ENCODE assay signal across 8 cellular contexts in the genomic region with DNA sequence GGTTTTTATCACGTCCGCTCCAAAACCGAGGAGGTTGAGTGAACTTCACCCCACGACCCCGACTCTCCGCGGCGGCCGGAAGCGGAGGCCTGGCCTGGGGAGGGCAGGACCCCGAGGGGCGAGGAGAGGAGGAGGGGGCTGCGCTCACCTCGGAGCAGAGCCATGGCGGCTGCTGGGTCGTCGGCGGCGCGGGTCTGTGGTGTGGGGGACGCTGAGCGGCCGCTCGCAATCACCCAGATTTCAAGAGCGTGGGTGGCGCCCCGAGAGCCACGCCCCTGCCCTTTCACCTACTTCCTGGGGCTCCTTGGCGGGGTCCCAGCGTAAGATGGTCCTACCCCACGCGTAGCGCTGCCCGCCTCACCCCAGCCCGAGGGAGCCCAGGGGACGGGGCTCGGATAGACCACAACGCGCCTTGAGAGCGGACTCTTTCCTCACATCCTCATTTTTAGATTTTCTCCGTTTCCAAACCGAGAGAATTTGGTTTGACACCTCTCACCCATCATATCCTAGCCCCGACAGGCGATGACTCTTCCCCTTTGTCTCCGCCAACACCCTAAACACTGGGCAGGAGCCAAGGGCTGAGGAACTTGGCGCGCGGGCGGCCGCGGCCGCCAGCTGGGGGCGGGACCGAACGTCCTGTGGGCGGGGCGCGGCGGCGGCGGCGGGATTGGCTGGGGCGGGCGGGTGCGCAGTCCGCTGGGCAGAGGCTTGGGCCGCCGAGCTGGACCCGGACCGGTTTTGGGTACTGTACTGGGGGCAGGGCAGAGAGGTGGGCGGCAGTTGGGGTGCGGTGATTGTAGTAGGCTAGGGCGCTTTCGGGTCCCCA. TPM values are rescaled to one million over a fixed set of nuclear protein-coding genes. Genes with fewer than 3 reads are reported as not detected.
DNase-seq lines count a peak whose midpoint lies in the region; ATAC-seq lines count a peak whose summit lies in the region.

Gene ACAA2, minus strand, starts transcription at position 213 of the 826 bp plus-strand sequence. Its CDS starts 49 bp downstream, at position 164.

- POLR2A ChIA-PET in naive thymus-derived CD8-positive, alpha-beta T cell (lab: Charles Lee), result interaction anchor here (0.6 to 0.9 kb wide), 4 partner anchors 9 to 1115 kb away, joined by 3 to 5 read pairs (median 3); partner anchors contain the start of genes C18orf32 and SMAD7

- H3K27ac Mint-ChIP-seq in activated T-helper 1 cell treated with anti-CD3 and anti-CD28 coated beads, Interleukin-12 subunit alpha, Interleukin-12 subunit beta, Interleukin-2, Interleukin-4 antibody, amounts not matched to agents 30 ng/mL and 10 ng/mL and 1 ng/mL, durations not matched to agents 14 hours and 24 hours and 36 hours, result peak within 1 kb of the TSS; percentile 98
- peak within 1 kb of the TSS; percentile 90 to 98 (median 98) for H3K27ac Mint-ChIP-seq in naive thymus-derived CD8-positive, alpha-beta T cell

- H3K9me3 Mint-ChIP-seq in activated T-helper 1 cell treated with anti-CD3 and anti-CD28 coated beads, Interleukin-12 subunit alpha, Interleukin-12 subunit beta, Interleukin-2, Interleukin-4 antibody, amounts not matched to agents 30 ng/mL and 10 ng/mL and 1 ng/mL, durations not matched to agents 14 hours and 24 hours and 36 hours, result peaks cover 15% of the 10 kb centered on the region
- peaks cover 0 to 17% (median 8%) of the 10 kb centered on the region in 9 donors for H3K9me3 Mint-ChIP-seq in naive thymus-derived CD8-positive, alpha-beta T cell

- H3K36me3 Mint-ChIP-seq in activated T-helper 1 cell treated with anti-CD3 and anti-CD28 coated beads, Interleukin-12 subunit alpha, Interleukin-12 subunit beta, Interleukin-2, Interleukin-4 antibody, amounts not matched to agents 30 ng/mL and 10 ng/mL and 1 ng/mL, durations not matched to agents 14 hours and 24 hours and 36 hours (ENCODE audit: low read depth), result peaks cover 37% of the 10 kb centered on the region
- H3K36me3 Mint-ChIP-seq in naive thymus-derived CD8-positive, alpha-beta T cell, result peaks cover 11 to 14% (median 13%) of the 10 kb centered on the region in 3 donors

- in situ Hi-C loops in KBM-7 (cut with MboI; ENCODE audit: low pct_unique_long_range_greater_than_20kb, low sequenced_read_pairs), result no loop called here

- peaks cover 61% of the 10 kb centered on the region for H3K4me1 Mint-ChIP-seq in activated T-helper 1 cell treated with anti-CD3 and anti-CD28 coated beads, Interleukin-12 subunit alpha, Interleukin-12 subunit beta, Interleukin-2, Interleukin-4 antibody, amounts not matched to agents 30 ng/mL and 10 ng/mL and 1 ng/mL, durations not matched to agents 14 hours and 24 hours and 36 hours (ENCODE audit: low read depth)
- H3K4me1 Mint-ChIP-seq in naive thymus-derived CD8-positive, alpha-beta T cell, result peaks cover 35 to 67% (median 60%) of the 10 kb centered on the region in 4 donors

- H3K4me3 Mint-ChIP-seq in activated T-helper 1 cell treated with anti-CD3 and anti-CD28 coated beads, Interleukin-12 subunit alpha, Interleukin-12 subunit beta, Interleukin-2, Interleukin-4 antibody, amounts not matched to agents 30 ng/mL and 10 ng/mL and 1 ng/mL, durations not matched to agents 14 hours and 24 hours and 36 hours, result peak within 1 kb of the TSS; percentile 97
- H3K4me3 Mint-ChIP-seq in naive thymus-derived CD8-positive, alpha-beta T cell, result peak within 1 kb of the TSS; percentile 92 to 100 (median 98)

- DNase-seq in DMS79 (lab: John Stamatoyannopoulos, UW) (peak; percentile 77), KBM-7 (peak; percentile 84), RPMI7951 (ENCODE audit: low read depth) (peak; percentile 83), fibroblast of gingiva (ENCODE audit: low read depth) (peak; percentile 89)
- DNase-seq in activated T-helper 1 cell treated with anti-CD3 and anti-CD28 coated beads, Interleukin-12 subunit alpha, Interleukin-12 subunit beta, Interleukin-2, Interleukin-4 antibody, amounts not matched to agents 30 ng/mL and 10 ng/mL and 1 ng/mL, durations not matched to agents 14 hours and 24 hours and 36 hours (ENCODE audit: low spot score), result peak; percentile 80
- peak; percentile 44 to 83 (median 68) for DNase-seq in naive thymus-derived CD8-positive, alpha-beta T cell
- DNase-seq in stimulated activated naive CD4-positive, alpha-beta T cell treated with Interleukin-2 at 50 U/mL for 16 hours (lab: John Stamatoyannopoulos, UW), result peak; percentile 81

- H3K27me3 Mint-ChIP-seq in activated T-helper 1 cell treated with anti-CD3 and anti-CD28 coated beads, Interleukin-12 subunit alpha, Interleukin-12 subunit beta, Interleukin-2, Interleukin-4 antibody, amounts not matched to agents 30 ng/mL and 10 ng/mL and 1 ng/mL, durations not matched to agents 14 hours and 24 hours and 36 hours (ENCODE audit: insufficient read depth), result no peaks in the 10 kb centered on the region
- no peaks in the 10 kb centered on the region for H3K27me3 Mint-ChIP-seq in naive thymus-derived CD8-positive, alpha-beta T cell

- ATAC-seq in GM21723 (IDR thresholded peaks at IDR 0.05; ENCODE audit: unreplicated experiment), result peak; percentile 84
- ATAC-seq in naive thymus-derived CD8-positive, alpha-beta T cell, result peak; percentile 83

- intact Hi-C loops in activated T-helper 1 cell treated with anti-CD3 and anti-CD28 coated beads, Interleukin-12 subunit alpha, Interleukin-12 subunit beta, Interleukin-2, Interleukin-4 antibody, amounts not matched to agents 30 ng/mL and 10 ng/mL and 1 ng/mL, durations not matched to agents 14 hours and 24 hours and 36 hours (cut with micrococcal nuclease), result loop anchor here (1.0 to 10.0 kb wide), 18 partner anchors 17 to 1679 kb away; partner anchors contain the start of genes CFAP53, DYM, MBD1 and MEX3C

RNA-seq across cellular contexts. Expression of gene ACAA2, which starts in this region (rescaled TPM):
- total RNA-seq in RPMI7951 (2014; rRNA removed; shearing (Covaris generic)), result 52.9 and 57.1 TPM in 2 replicates
- 74.3 and 74.6 TPM in 2 replicates for total RNA-seq in activated T-helper 1 cell treated with anti-CD3 and anti-CD28 coated beads, Interleukin-12 subunit alpha, Interleukin-12 subunit beta, Interleukin-2, Interleukin-4 antibody, amounts not matched to agents 30 ng/mL and 10 ng/mL and 1 ng/mL, durations not matched to agents 14 hours and 24 hours and 36 hours
- 10 to 100 TPM; 27.2 to 27.5 TPM for total RNA-seq in naive thymus-derived CD8-positive, alpha-beta T cell
- 100 to 1,000 TPM in 1 of 3 donors, 10 to 100 TPM in 2; 59.7 to 106 (median 74.3) TPM for polyA plus RNA-seq in naive thymus-derived CD8-positive, alpha-beta T cell

Comparison
In these comparisons a context has a peak if more than half of its experiments do, and no peak if none do; other contexts are left out.
1. Peak in every context shown above with its lines: DNase-seq and ATAC-seq.